Comparison of ENCODE assay signal across 10 cellular contexts in the genomic region with DNA sequence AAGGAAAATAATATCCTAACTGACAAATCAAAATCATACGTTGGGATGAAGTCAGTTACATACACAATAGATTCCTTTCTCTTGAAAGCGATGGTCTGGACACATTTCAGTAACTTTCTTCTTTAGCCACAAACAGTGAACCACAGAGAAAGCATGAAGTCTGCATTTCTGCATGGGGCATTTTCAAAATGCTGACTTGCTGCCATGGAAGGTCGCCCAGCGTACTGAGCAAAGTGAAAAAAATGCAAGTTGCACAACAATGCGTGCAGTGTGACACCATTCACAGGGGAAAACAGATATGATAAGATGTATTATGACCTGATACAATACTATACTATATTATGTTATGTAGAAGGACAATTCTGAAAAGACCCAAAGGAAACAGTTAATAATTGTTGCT.
DNase-seq lines count a peak whose midpoint lies in the region; TF ChIP-seq lines count a peak whose summit lies in the region.
"Had no signal": no experiment of that assay in that cellular context is flagged by ENCODE, and none has a peak within 500 bp of the region (broad histone marks: within the 10 kb centered on the region; RNA-seq: fewer than 3 reads in every experiment).

No MANE protein-coding gene starts in this region.

- TF ChIP-seq POLR2A in NB4 (IDR thresholded peaks at IDR 0.05; ENCODE audit: extremely low read depth, insufficient read length), result no peak

- no peaks in the 10 kb centered on the region for H3K9me3 ChIP-seq in fibroblast of lung (ENCODE audit: control insufficient read depth, insufficient read depth, low read depth, low read length)
- H3K9me3 ChIP-seq: upper lobe of left lung had no signal

- H2AFZ ChIP-seq in ACC112 (ENCODE audit: low read length, unreplicated experiment), result peak overlapping the region; percentile 73
- H2AFZ ChIP-seq in fibroblast of lung (ENCODE audit: low read length), result no peak overlapping the region

- H3K27ac ChIP-seq in ACC112 (ENCODE audit: low read depth, low read length) (peak overlapping the region; percentile 84), fibroblast of lung (ENCODE audit: insufficient read depth, low read length) (no peak overlapping the region)
- H3K27ac ChIP-seq: upper lobe of left lung had no signal

- H3K9ac ChIP-seq in fibroblast of lung (ENCODE audit: insufficient read depth, low read length), result no peak overlapping the region

- H3K79me2 ChIP-seq in ACC112 (ENCODE audit: control insufficient read depth, insufficient read depth, low read length, unreplicated experiment) (no peaks in the 10 kb centered on the region), fibroblast of lung (ENCODE audit: control insufficient read depth, insufficient read depth, low read length) (no peaks in the 10 kb centered on the region)

- H3K4me1 ChIP-seq in ACC112 (ENCODE audit: control insufficient read depth, insufficient read depth, low read length, unreplicated experiment) (peaks cover 15% of the 10 kb centered on the region), fibroblast of lung (ENCODE audit: control insufficient read depth, extremely low read depth, insufficient read depth, low read length) (peaks cover 6% of the 10 kb centered on the region)

- DNase-seq in NB4 (ENCODE audit: low read depth) (peak; percentile 11), fibroblast of lung (ENCODE audit: low read depth in 2 of 2) (peak; percentile 96 to 97), myocyte (ENCODE audit: low read depth) (peak; percentile 74), activated gamma-delta T cell treated with Interleukin-2 at 50 U/mL for 16 hours (no peak)
- DNase-seq in stimulated activated CD4-positive, alpha-beta T cell treated with anti-CD3 and anti-CD28 coated beads, Interleukin-2, amount 100 ng/mL, for 48 hours, result no peak
- DNase-seq in activated CD4-positive, CD25-positive, alpha-beta regulatory T cell treated with anti-CD3 and anti-CD28 coated beads, Interleukin-2, amount 50 U/mL, for 72 hours, result no peak
- DNase-seq in NK-92 treated with Interleukin-12 subunit alpha and Interleukin-12 subunit beta, amount 100 ng/mL, for 24 hours (lab: John Stamatoyannopoulos, UW), result no peak
- DNase-seq: spleen, upper lobe of left lung had no signal

- H3K4me3 ChIP-seq in ACC112 (ENCODE audit: low read depth, low read length) (peak overlapping the region; percentile 46; the same call in 1 of the 2 replicates), NB4 (ENCODE audit: low read depth, low read length) (no peak overlapping the region), fibroblast of lung (replicated peaks in 1 of 4; ENCODE audit: control extremely low read depth in 1 of 4, insufficient read depth in 1 of 4, low read depth in 3 of 4, low read length in 4 of 4) (no peak overlapping the region)
- H3K4me3 ChIP-seq: spleen, upper lobe of left lung had no signal

- peak overlapping the region; percentile 53 for H3K4me2 ChIP-seq in fibroblast of lung (ENCODE audit: extremely low read depth, insufficient read depth, low read length)

- no peaks in the 10 kb centered on the region for H4K20me1 ChIP-seq in fibroblast of lung (ENCODE audit: control insufficient read depth, extremely low read depth, insufficient read depth, low read length)

- H3K36me3 ChIP-seq in ACC112 (ENCODE audit: insufficient read depth, low read length), result no peaks in the 10 kb centered on the region
- H3K36me3 ChIP-seq in fibroblast of lung (ENCODE audit: control insufficient read depth, insufficient read depth, low read length), result no peaks in the 10 kb centered on the region
- H3K36me3 ChIP-seq: spleen, upper lobe of left lung had no signal

- no peak for TF ChIP-seq CTCF in NB4 (IDR thresholded peaks at IDR 0.05; ENCODE audit: low read depth, low read length)
- no peak for TF ChIP-seq CTCF in fibroblast of lung (conservative IDR thresholded peaks at IDR 0.05 in 1 of 2, IDR thresholded peaks at IDR 0.05 in 1 of 2; ENCODE audit: low read depth in 1 of 2, low read length in 2 of 2)

- H3K27me3 ChIP-seq in ACC112 (ENCODE audit: insufficient read depth, low read length) (no peaks in the 10 kb centered on the region), fibroblast of lung (ENCODE audit: control insufficient read depth, insufficient read depth, low read length) (no peaks in the 10 kb centered on the region)
- H3K27me3 ChIP-seq: spleen, upper lobe of left lung had no signal

Comparison
In these comparisons a context has a peak if more than half of its experiments do, and no peak if none do; other contexts are left out.
1. DNase-seq: peak in NB4 (single experiment), fibroblast of lung (2 of 2) and myocyte (single experiment); none in stimulated activated CD4-positive, alpha-beta T cell treated with anti-CD3 and anti-CD28 coated beads, Interleukin-2, amount 100 ng/mL, for 48 hours (0 of 2), activated CD4-positive, CD25-positive, alpha-beta regulatory T cell treated with anti-CD3 and anti-CD28 coated beads, Interleukin-2, amount 50 U/mL, for 72 hours (single experiment), NK-92 treated with Interleukin-12 subunit alpha and Interleukin-12 subunit beta, amount 100 ng/mL, for 24 hours (single experiment) and activated gamma-delta T cell treated with Interleukin-2 at 50 U/mL for 16 hours (single experiment).